24 cellular contexts compared by ENCODE assay signal in the genomic region with DNA sequence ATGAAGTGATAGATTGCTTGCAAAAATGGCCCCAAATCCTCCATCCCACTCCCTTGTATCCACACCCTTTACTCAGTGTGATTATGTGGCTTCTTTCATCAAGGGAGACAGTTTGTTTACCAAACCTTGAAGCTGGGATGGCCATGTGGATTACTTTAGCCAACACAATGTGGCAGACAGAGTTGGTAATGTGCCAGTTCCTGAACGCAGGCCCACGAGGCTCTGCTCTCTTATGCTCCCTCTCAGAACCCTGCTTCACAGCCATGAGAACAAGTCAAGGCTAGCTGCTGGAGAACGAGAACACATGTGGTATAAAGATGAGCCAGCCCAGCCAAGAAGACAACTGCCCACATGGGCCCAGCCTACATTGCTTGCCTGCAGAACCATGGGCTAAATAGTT.
A peak's percentile ranks its signal among the peaks of the same experiment; 100 is the strongest.
DNase-seq lines count a peak whose midpoint lies in the region; ATAC-seq and TF ChIP-seq lines count a peak whose summit lies in the region.
"Had no signal": no experiment of that assay in that cellular context is flagged by ENCODE, and none has a peak within 500 bp of the region (broad histone marks: within the 10 kb centered on the region; RNA-seq: fewer than 3 reads in every experiment).

No MANE protein-coding gene starts in this region.

- H3K27me3 Mint-ChIP-seq in stimulated activated memory B cell treated with anti-CD40 and anti-IgM and Interleukin-4, amounts not matched to agents 10 μg/mL and 1 μg/mL and 100 μg/mL, for 72 hours: no peaks in the 10 kb centered on the region
- H3K27me3 Mint-ChIP-seq in activated CD4-positive, alpha-beta T cell treated with anti-CD3 and anti-CD28 coated beads, Interleukin-2, amount 10 ng/mL, durations not matched to agents 24 days and 14 days: peaks cover 7% of the 10 kb centered on the region

- no peak overlapping the region for H3K4me2 ChIP-seq in hepatocyte
- H3K4me2 ChIP-seq: KMS-11 had no signal

- H3K9me3 Mint-ChIP-seq in stimulated activated memory B cell treated with anti-CD40 and anti-IgM and Interleukin-4, amounts not matched to agents 10 μg/mL and 1 μg/mL and 100 μg/mL, for 72 hours: peaks cover 3% of the 10 kb centered on the region
- H3K9me3 Mint-ChIP-seq in activated CD4-positive, alpha-beta T cell treated with anti-CD3 and anti-CD28 coated beads, Interleukin-2, amount 10 ng/mL, durations not matched to agents 24 days and 14 days: peaks cover 3% of the 10 kb centered on the region
- H3K9me3 Mint-ChIP-seq: natural killer cell had no signal

- H3K4me1 Mint-ChIP-seq in stimulated activated memory B cell treated with anti-CD40 and anti-IgM and Interleukin-4, amounts not matched to agents 10 μg/mL and 1 μg/mL and 100 μg/mL, for 72 hours: peaks cover 21% of the 10 kb centered on the region
- H3K4me1 Mint-ChIP-seq in activated CD4-positive, alpha-beta T cell treated with anti-CD3 and anti-CD28 coated beads, Interleukin-2, amount 10 ng/mL, durations not matched to agents 24 days and 14 days: no peaks in the 10 kb centered on the region
- H3K4me1 Mint-ChIP-seq: T-helper 17 cell had no signal

- TF ChIP-seq CTCF in hepatocyte (IDR thresholded peaks at IDR 0.05; ENCODE audit: poor library complexity): no peak

- peak; percentile 17 for DNase-seq in COLO668 (lab: John Stamatoyannopoulos, UW; ENCODE audit: unreplicated experiment)
- peak; percentile 79 for DNase-seq in DMS153 treated with DMSO at 0.1 percent for 48 hours (lab: John Stamatoyannopoulos, UW; ENCODE audit: unreplicated experiment)
- DNase-seq in NCI-H69 (lab: John Stamatoyannopoulos, UW): peak; percentile 54
- peak; percentile 18 for DNase-seq in hepatocyte (ENCODE audit: low spot score)
- no peak for DNase-seq in activated CD4-positive, alpha-beta T cell treated with anti-CD3 and anti-CD28 coated beads, Interleukin-2, amount 10 ng/mL, durations not matched to agents 24 days and 14 days
- DNase-seq: activated gamma-delta T cell; foreskin melanocyte; GM23248; left lung; midbrain; natural killer cell; NCI-H187 treated with DMSO at 0.1 percent for 48 hours; NCI-H526; stimulated activated CD4-positive, alpha-beta T cell treated with anti-CD3 and anti-CD28 coated beads, Interleukin-12 subunit alpha, Interleukin-12 subunit beta, amount 100 ng/mL, for 4 hours; stimulated activated CD4-positive, alpha-beta T cell treated with anti-CD3 and anti-CD28 coated beads, Interleukin-4, amount 100 ng/mL, for 4 hours; stimulated activated naive CD4-positive, alpha-beta T cell treated with Interleukin-2 at 50 U/mL for 16 hours; T-helper 17 cell had no signal

- no peak for ATAC-seq in stimulated activated memory B cell treated with anti-CD40 and anti-IgM and Interleukin-4, amounts not matched to agents 10 μg/mL and 1 μg/mL and 100 μg/mL, for 72 hours
- ATAC-seq in HG03135 (IDR thresholded peaks at IDR 0.05; ENCODE audit: unreplicated experiment): no peak
- ATAC-seq: left lung, natural killer cell, T-helper 17 cell had no signal

- no peak overlapping the region for H3K4me3 ChIP-seq in hepatocyte
- H3K4me3 ChIP-seq: GM23248, left lung, SK-N-MC, thoracic aorta had no signal

- no peak overlapping the region for H3K27ac Mint-ChIP-seq in stimulated activated memory B cell treated with anti-CD40 and anti-IgM and Interleukin-4, amounts not matched to agents 10 μg/mL and 1 μg/mL and 100 μg/mL, for 72 hours
- no peak overlapping the region for H3K27ac Mint-ChIP-seq in activated CD4-positive, alpha-beta T cell treated with anti-CD3 and anti-CD28 coated beads, Interleukin-2, amount 10 ng/mL, durations not matched to agents 24 days and 14 days
- H3K27ac Mint-ChIP-seq: natural killer cell, T-helper 17 cell had no signal

- H3K9me3 ChIP-seq in hepatocyte (ENCODE audit: low read depth): no peaks in the 10 kb centered on the region
- H3K9me3 ChIP-seq: left lung, thoracic aorta had no signal

- intact Hi-C loops in activated CD4-positive, alpha-beta T cell treated with anti-CD3 and anti-CD28 coated beads, Interleukin-2, amount 10 ng/mL, durations not matched to agents 24 days and 14 days (cut with micrococcal nuclease): no loop called here

- H3K27me3 ChIP-seq in hepatocyte: no peaks in the 10 kb centered on the region
- H3K27me3 ChIP-seq: left lung had no signal

- no peak overlapping the region for H2AFZ ChIP-seq in hepatocyte
- H2AFZ ChIP-seq: GM23248 had no signal

- no peaks in the 10 kb centered on the region for H3K4me1 ChIP-seq in hepatocyte (ENCODE audit: insufficient read depth)
- H3K4me1 ChIP-seq: left lung had no signal

- H4K20me1 ChIP-seq in hepatocyte (ENCODE audit: insufficient read depth, poor library complexity, severe bottlenecking): no peaks in the 10 kb centered on the region

- H3K36me3 ChIP-seq in hepatocyte (replicated peaks; ENCODE audit: insufficient read depth, low read depth): no peaks in the 10 kb centered on the region
- H3K36me3 ChIP-seq: left lung, thoracic aorta had no signal

- WGBS in hepatocyte (ENCODE audit: low lambda C conversion rate, missing lambda C conversion rate): 63% methylated on average over 3 of the region's 3 CpGs

- H3K79me2 ChIP-seq in hepatocyte: no peaks in the 10 kb centered on the region

- no peak overlapping the region for H3K4me3 Mint-ChIP-seq in stimulated activated memory B cell treated with anti-CD40 and anti-IgM and Interleukin-4, amounts not matched to agents 10 μg/mL and 1 μg/mL and 100 μg/mL, for 72 hours
- H3K4me3 Mint-ChIP-seq in activated CD4-positive, alpha-beta T cell treated with anti-CD3 and anti-CD28 coated beads, Interleukin-2, amount 10 ng/mL, durations not matched to agents 24 days and 14 days: no peak overlapping the region
- H3K4me3 Mint-ChIP-seq: CD14-positive monocyte, natural killer cell, T-helper 17 cell had no signal

- H3K27ac ChIP-seq in hepatocyte: no peak overlapping the region
- H3K27ac ChIP-seq: GM23248, KMS-11, left lung, RWPE1, SK-N-MC, thoracic aorta had no signal

- H3K36me3 Mint-ChIP-seq in stimulated activated memory B cell treated with anti-CD40 and anti-IgM and Interleukin-4, amounts not matched to agents 10 μg/mL and 1 μg/mL and 100 μg/mL, for 72 hours: peaks cover 15% of the 10 kb centered on the region
- H3K36me3 Mint-ChIP-seq in activated CD4-positive, alpha-beta T cell treated with anti-CD3 and anti-CD28 coated beads, Interleukin-2, amount 10 ng/mL, durations not matched to agents 24 days and 14 days (ENCODE audit: low read depth): no peaks in the 10 kb centered on the region
- H3K36me3 Mint-ChIP-seq: CD14-positive monocyte, natural killer cell had no signal

- H3K9me2 ChIP-seq in hepatocyte (replicated peaks; ENCODE audit: insufficient read depth): no peaks in the 10 kb centered on the region
